Comparison of ENCODE assay signal across 17 cellular contexts in the genomic region with DNA sequence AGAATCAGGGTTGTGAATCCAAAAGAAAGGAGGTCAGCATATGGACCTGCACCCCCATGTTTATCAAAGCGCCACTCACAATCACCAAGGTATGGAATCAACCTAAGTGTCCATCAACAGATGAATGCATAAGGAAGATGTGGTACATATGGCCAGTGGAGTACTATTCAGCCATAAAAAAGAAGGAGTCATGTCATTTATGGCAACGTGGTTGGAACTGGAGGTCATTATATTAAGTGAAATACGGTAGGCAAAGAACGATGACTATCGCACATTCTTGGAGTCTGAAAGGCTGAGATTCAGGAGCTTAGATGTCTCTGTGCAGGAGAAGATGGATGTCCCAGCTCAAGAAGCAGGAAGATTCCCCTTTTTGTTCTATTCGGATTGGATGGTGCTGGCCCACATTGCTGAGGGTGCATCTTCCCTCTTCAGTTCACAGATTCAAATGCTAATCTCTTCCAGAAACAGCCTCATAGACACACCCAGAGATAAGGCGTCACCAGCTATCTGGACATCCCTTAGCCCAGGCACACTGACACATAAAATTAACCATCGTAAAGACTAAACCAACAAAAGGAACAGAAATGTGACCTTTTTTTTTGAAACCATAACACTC.
DNase-seq lines count a peak whose midpoint lies in the region; ATAC-seq, FAIRE-seq and TF ChIP-seq lines count a peak whose summit lies in the region.
"Had no signal": no experiment of that assay in that cellular context is flagged by ENCODE, and none has a peak within 500 bp of the region (broad histone marks: within the 10 kb centered on the region; RNA-seq: fewer than 3 reads in every experiment).

No MANE protein-coding gene starts in this region.

- H3K23me2 ChIP-seq in H1 (ENCODE audit: low read depth, low read length) = no peaks in the 10 kb centered on the region

- H3K27ac Mint-ChIP-seq in stimulated activated naive CD8-positive, alpha-beta T cell treated with anti-CD3 and anti-CD28 coated beads, Interleukin-15, amount 100 ng/mL, for 72 hours = no peak overlapping the region
- no peak overlapping the region for H3K27ac Mint-ChIP-seq in activated CD4-positive, alpha-beta T cell treated with anti-CD3 and anti-CD28 coated beads, Interleukin-2, amount 10 ng/mL, durations not matched to agents 7 days and 5 days
- H3K27ac Mint-ChIP-seq: CD4-positive, alpha-beta memory T cell; GM23338; HFFc6 had no signal

- H2AFZ ChIP-seq in H1 (ENCODE audit: low read length) = no peak overlapping the region
- H2AFZ ChIP-seq: GM23338 had no signal

- H3K56ac ChIP-seq in H1 (replicated peaks; ENCODE audit: insufficient read length, low read depth, low read length) = no peak overlapping the region

- TF ChIP-seq RAD21 in H1 (IDR thresholded peaks at IDR 0.05 in 1 of 2, conservative IDR thresholded peaks at IDR 0.05 in 1 of 2; ENCODE audit: low read depth in 2 of 2, low read length in 2 of 2) = no peak

- no peak overlapping the region for H3K4ac ChIP-seq in H1 (replicated peaks; ENCODE audit: insufficient read length, low read depth, low read length)

- H4K20me1 ChIP-seq in H1 (replicated peaks in 1 of 2; ENCODE audit: control insufficient read depth in 1 of 2, insufficient read depth in 2 of 2, low read length in 2 of 2) = no peaks in the 10 kb centered on the region

- no peak overlapping the region for H2BK15ac ChIP-seq in H1 (ENCODE audit: low read length)

- no peak for TF ChIP-seq EP300 in H1 (IDR thresholded peaks at IDR 0.05; ENCODE audit: borderline replicate concordance in 1 of 2, low read depth in 2 of 2, low read length in 2 of 2)

- TF ChIP-seq POLR2A in H1 (IDR thresholded peaks at IDR 0.05; ENCODE audit: control extremely low read depth in 1 of 2, low read depth in 2 of 2, low read length in 2 of 2) = no peak

- H2BK12ac ChIP-seq in H1 (ENCODE audit: low read depth, low read length) = 0 out of 2 replicates have a peak overlapping the region, but pooled peaks have one; percentile 63

- H4K5ac ChIP-seq in H1 (ENCODE audit: insufficient read length, low read depth, low read length) = no peak overlapping the region

- H3K79me1 ChIP-seq in H1 (ENCODE audit: low read depth, low read length) = no peaks in the 10 kb centered on the region

- peaks cover 56% of the 10 kb centered on the region for H3K27me3 Mint-ChIP-seq in stimulated activated naive CD8-positive, alpha-beta T cell treated with anti-CD3 and anti-CD28 coated beads, Interleukin-15, amount 100 ng/mL, for 72 hours
- H3K27me3 Mint-ChIP-seq in activated CD4-positive, alpha-beta T cell treated with anti-CD3 and anti-CD28 coated beads, Interleukin-2, amount 10 ng/mL, durations not matched to agents 7 days and 5 days = peaks cover 8% of the 10 kb centered on the region

- no peaks in the 10 kb centered on the region for H3K36me3 Mint-ChIP-seq in activated CD4-positive, alpha-beta T cell treated with anti-CD3 and anti-CD28 coated beads, Interleukin-2, amount 10 ng/mL, durations not matched to agents 7 days and 5 days (ENCODE audit: low read depth)
- H3K36me3 Mint-ChIP-seq: CD4-positive, alpha-beta memory T cell had no signal

- H2AK5ac ChIP-seq in H1 (ENCODE audit: low read depth, low read length) = no peak overlapping the region

- POLR2A ChIA-PET in H1 (lab: Charles Lee; ENCODE audit: partially characterized antibody) = no interaction called here
- POLR2A ChIA-PET in activated CD4-positive, alpha-beta T cell treated with anti-CD3 and anti-CD28 coated beads, Interleukin-2, amount 10 ng/mL, durations not matched to agents 7 days and 5 days (lab: Charles Lee) = no interaction called here

- no peaks in the 10 kb centered on the region; a peak in 1 of 7 replicates for H3K27me3 ChIP-seq in H1 (replicated peaks in 1 of 4; ENCODE audit: control insufficient read depth in 3 of 4, extremely low read depth in 1 of 4, insufficient read depth in 3 of 4, low read length in 3 of 4)

- no peak overlapping the region for H4K8ac ChIP-seq in H1 (ENCODE audit: extremely low read depth, insufficient read depth, low read length)

- no peak overlapping the region for H3K4me3 Mint-ChIP-seq in stimulated activated naive CD8-positive, alpha-beta T cell treated with anti-CD3 and anti-CD28 coated beads, Interleukin-15, amount 100 ng/mL, for 72 hours
- H3K4me3 Mint-ChIP-seq in activated CD4-positive, alpha-beta T cell treated with anti-CD3 and anti-CD28 coated beads, Interleukin-2, amount 10 ng/mL, durations not matched to agents 7 days and 5 days = no peak overlapping the region
- H3K4me3 Mint-ChIP-seq: GM23338, HFFc6 had no signal

- H2BK120ac ChIP-seq in H1 (replicated peaks; ENCODE audit: low read depth, low read length) = no peak overlapping the region

- CTCF ChIA-PET in H1 (lab: Charles Lee; ENCODE audit: partially characterized antibody) = no interaction called here
- CTCF ChIA-PET in activated CD4-positive, alpha-beta T cell treated with anti-CD3 and anti-CD28 coated beads, Interleukin-2, amount 10 ng/mL, durations not matched to agents 7 days and 5 days (lab: Charles Lee) = no interaction called here

- ATAC-seq in stimulated activated naive CD8-positive, alpha-beta T cell treated with anti-CD3 and anti-CD28 coated beads, Interleukin-15, amount 100 ng/mL, for 72 hours = peak; percentile 5
- ATAC-seq in stimulated activated naive CD8-positive, alpha-beta T cell treated with anti-CD3 and anti-CD28 coated beads, Interleukin-15, Interleukin-2, amounts not matched to agents 100 U/mL and 50 U/mL, for 24 hours = no peak
- ATAC-seq: GM23338 had no signal

- TF ChIP-seq CTCF in H1 (IDR thresholded peaks at IDR 0.05; ENCODE audit: control extremely low read depth in 1 of 3, insufficient read depth in 1 of 3, low read depth in 1 of 3, low read length in 3 of 3) = no peak

- 82% methylated on average over 8 of the region's 8 CpGs; no CpG with 5 or more reads in 1 of the 2 experiments for WGBS in H1 (ENCODE audit: extremely low coverage in 1 of 2, insufficient coverage in 1 of 2, insufficient read length in 1 of 2, insufficient replicate concordance in 2 of 2, low coverage in 1 of 2, low lambda C conversion rate in 2 of 2, missing lambda C conversion rate in 1 of 2), 2 experiments

- H3K4me3 ChIP-seq in H1 (ENCODE audit: extremely low read depth in 1 of 4, insufficient read depth in 2 of 4, low read depth in 3 of 4, low read length in 4 of 4) = no peak overlapping the region
- H3K4me3 ChIP-seq: GM23338, HAP-1 had no signal

- no peak overlapping the region for H3K23ac ChIP-seq in H1 (ENCODE audit: insufficient read length)

- H3K27ac ChIP-seq in H1 (ENCODE audit: low read depth, low read length) = no peak overlapping the region

- no peaks in the 10 kb centered on the region for H3K36me3 ChIP-seq in H1 (ENCODE audit: control insufficient read depth in 2 of 4, insufficient read depth in 4 of 4, low read length in 3 of 4)
- H3K36me3 ChIP-seq: HAP-1 had no signal

- no peak overlapping the region for H3K18ac ChIP-seq in H1 (ENCODE audit: extremely low read depth, low read length)

- no peak for FAIRE-seq in H1 (lab: Jason Lieb, UNC)
- FAIRE-seq: G401.6, GM18507, H54 had no signal

- peaks cover 1 to 9% (median 6%) of the 10 kb centered on the region in 4 experiments; a peak in 4 of 7 replicates for H3K4me1 ChIP-seq in H1 (replicated peaks in 1 of 4; ENCODE audit: control insufficient read depth in 3 of 4, insufficient read depth in 4 of 4, low read length in 3 of 4)
- H3K4me1 ChIP-seq: HAP-1 had no signal

- H3K79me2 ChIP-seq in H1 (ENCODE audit: control insufficient read depth in 1 of 2, insufficient read depth in 2 of 2, low read length in 2 of 2) = no peaks in the 10 kb centered on the region

- H3K9me3 ChIP-seq in H1 (ENCODE audit: insufficient read depth in 2 of 2, low read depth in 1 of 2, low read length in 1 of 2) = peaks cover 0 to 6% of the 10 kb centered on the region in 2 experiments; a peak in 1 of 4 replicates
- H3K9me3 ChIP-seq: HAP-1 had no signal

- peaks cover 9 to 21% of the 10 kb centered on the region in 2 donors for H3K9me3 Mint-ChIP-seq in stimulated activated naive CD8-positive, alpha-beta T cell treated with anti-CD3 and anti-CD28 coated beads, Interleukin-15, amount 100 ng/mL, for 72 hours
- H3K9me3 Mint-ChIP-seq in activated CD4-positive, alpha-beta T cell treated with anti-CD3 and anti-CD28 coated beads, Interleukin-2, amount 10 ng/mL, durations not matched to agents 7 days and 5 days = peaks cover 13% of the 10 kb centered on the region

- no peak overlapping the region for H3K9ac ChIP-seq in H1 (replicated peaks in 1 of 4; ENCODE audit: extremely low read depth in 1 of 4, low read depth in 3 of 4, low read length in 3 of 4)

- no peak overlapping the region for H4K91ac ChIP-seq in H1 (replicated peaks; ENCODE audit: insufficient read length, low read length)

- H2BK20ac ChIP-seq in H1 (ENCODE audit: low read length) = no peak overlapping the region

- no peak for DNase-seq in stimulated activated naive CD8-positive, alpha-beta T cell treated with anti-CD3 and anti-CD28 coated beads, Interleukin-15, amount 100 ng/mL, for 72 hours
- no peak for DNase-seq in stimulated activated naive CD8-positive, alpha-beta T cell treated with anti-CD3 and anti-CD28 coated beads, Interleukin-15, Interleukin-2, amounts not matched to agents 100 U/mL and 50 U/mL, for 24 hours
- peak; percentile 24 for DNase-seq in RKO (ENCODE audit: low spot score)
- no peak for DNase-seq in H1 (ENCODE audit: low read depth in 1 of 2, low spot score in 2 of 2)
- DNase-seq in NCI-H345 treated with DMSO at 0.1 percent for 48 hours (lab: John Stamatoyannopoulos, UW; ENCODE audit: unreplicated experiment) = no peak
- no peak for DNase-seq in activated CD4-positive, alpha-beta T cell treated with anti-CD3 and anti-CD28 coated beads, Interleukin-2, amount 10 ng/mL, durations not matched to agents 7 days and 5 days
- DNase-seq: C1 segment of cervical spinal cord; CD4-positive, alpha-beta memory T cell; COR-L47; DMS153; DND-41; HFFc6 had no signal

- peaks cover 12% of the 10 kb centered on the region for H3K4me1 Mint-ChIP-seq in stimulated activated naive CD8-positive, alpha-beta T cell treated with anti-CD3 and anti-CD28 coated beads, Interleukin-15, amount 100 ng/mL, for 72 hours
- H3K4me1 Mint-ChIP-seq in activated CD4-positive, alpha-beta T cell treated with anti-CD3 and anti-CD28 coated beads, Interleukin-2, amount 10 ng/mL, durations not matched to agents 7 days and 5 days = peaks cover 9% of the 10 kb centered on the region
- H3K4me1 Mint-ChIP-seq: CD4-positive, alpha-beta memory T cell had no signal

- no peak overlapping the region for H3K14ac ChIP-seq in H1 (ENCODE audit: insufficient read length)

- H2BK5ac ChIP-seq in H1 (ENCODE audit: low read depth, low read length) = no peak overlapping the region

- no peak overlapping the region for H3K4me2 ChIP-seq in H1 (ENCODE audit: insufficient read depth in 1 of 2, low read depth in 2 of 2, low read length in 2 of 2)
- H3K4me2 ChIP-seq: GM23338 had no signal

TF ChIP-seq in H1, 55 proteins besides CTCF, POLR2A, EP300 and RAD21 (continues in another document):
- no peak for TF ChIP-seq HDAC2 (IDR thresholded peaks at IDR 0.05; ENCODE audit: borderline replicate concordance in 1 of 2, low read depth in 2 of 2, low read length in 2 of 2)
- no peak for TF ChIP-seq KDM5A (IDR thresholded peaks at IDR 0.05; ENCODE audit: low read length)
- TF ChIP-seq CTBP2 (IDR thresholded peaks at IDR 0.05; ENCODE audit: borderline replicate concordance, insufficient read depth, insufficient read length, low read length) = no peak
